ENCODE assay signal across 30 cellular contexts in the genomic region with DNA sequence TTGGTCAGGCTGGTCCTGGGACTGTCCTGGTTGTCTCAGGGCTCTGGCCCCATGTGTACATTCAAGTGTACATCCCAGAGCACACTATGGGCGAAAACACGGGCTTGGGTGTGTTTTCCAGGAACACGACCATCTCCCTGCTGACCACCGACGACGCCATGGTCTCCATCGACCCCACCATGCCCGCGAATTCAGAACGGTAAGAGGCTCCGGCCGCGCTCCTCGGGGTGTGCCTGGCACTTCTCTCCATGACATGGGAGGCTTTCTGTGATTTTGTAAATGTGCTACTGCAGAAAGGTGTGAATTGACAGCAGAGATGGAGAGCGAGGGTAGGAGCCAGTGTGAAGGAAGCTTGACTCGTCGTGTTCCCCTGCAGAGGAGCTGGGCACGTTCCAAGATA. TPM values are rescaled to one million over a fixed set of nuclear protein-coding genes. Genes with fewer than 3 reads are reported as not detected.
"Had no signal": no experiment of that assay in that cellular context is flagged by ENCODE, and none has a peak within 500 bp of the region (broad histone marks: within the 10 kb centered on the region; RNA-seq: fewer than 3 reads in every experiment).

No MANE protein-coding gene starts in this region.

- H3K27ac Mint-ChIP-seq: activated CD4-positive, alpha-beta T cell treated with anti-CD3 and anti-CD28 coated beads for 36 hours; activated CD8-positive, alpha-beta memory T cell treated with anti-CD3 and anti-CD28 coated beads, Interleukin-2, amount 10 ng/mL, durations not matched to agents 7 days and 5 days; activated naive CD8-positive, alpha-beta T cell treated with anti-CD3 and anti-CD28 coated beads, Interleukin-2, amount 10 ng/mL, durations not matched to agents 7 days and 5 days; activated T-cell treated with anti-CD3 and anti-CD28 coated beads, Interleukin-2, amount 50 U/mL, for 24 hours; activated T-helper 1 cell treated with anti-CD3 and anti-CD28 coated beads, Interleukin-12 subunit alpha, Interleukin-12 subunit beta, Interleukin-2, Interleukin-4 antibody, amounts not matched to agents 30 ng/mL and 10 ng/mL and 1 ng/mL, durations not matched to agents 14 hours and 24 hours and 36 hours; T-helper 17 cell had no signal

- H3K27me3 ChIP-seq: ascending aorta, body of pancreas, SJCRH30 had no signal

- DNase-seq: activated CD4-positive, alpha-beta T cell treated with anti-CD3 and anti-CD28 coated beads for 36 hours; activated CD8-positive, alpha-beta memory T cell treated with anti-CD3 and anti-CD28 coated beads, Interleukin-2, amount 10 ng/mL, durations not matched to agents 7 days and 5 days; activated effector memory CD4-positive, alpha-beta T cell treated with anti-CD3 and anti-CD28 coated beads, Interleukin-2, amount 50 U/mL, for 16 hours; activated naive CD4-positive, alpha-beta T cell treated with Interleukin-2 at 50 U/mL for 16 hours; activated naive CD8-positive, alpha-beta T cell treated with anti-CD3 and anti-CD28 coated beads, Interleukin-2, amount 10 ng/mL, durations not matched to agents 7 days and 5 days; activated T-cell treated with anti-CD3 and anti-CD28 coated beads, Interleukin-2, amount 50 U/mL, for 24 hours; body of pancreas; NCI-H1092 treated with DMSO at 0.1 percent for 48 hours; NCI-H1417 treated with DMSO at 0.1 percent for 48 hours; NCI-H1694; NCI-H2029; NCI-H2107; NCI-H2171 treated with DMSO at 0.1 percent for 48 hours; NCI-H226; NCI-H510A treated with DMSO at 0.1 percent for 48 hours; NCI-H69; NK-92 treated with Interleukin-12 subunit alpha and Interleukin-12 subunit beta, amount 100 ng/mL, for 24 hours; OCI-M1; RPMI8226; SJCRH30; SK-N-SH; T-helper 17 cell; WERI-Rb-1 had no signal

- H3K9ac ChIP-seq: KMS-11, SK-N-SH had no signal

- H3K9me3 Mint-ChIP-seq: activated naive CD8-positive, alpha-beta T cell treated with anti-CD3 and anti-CD28 coated beads, Interleukin-2, amount 10 ng/mL, durations not matched to agents 7 days and 5 days; activated T-cell treated with anti-CD3 and anti-CD28 coated beads, Interleukin-2, amount 50 U/mL, for 24 hours; activated T-helper 1 cell treated with anti-CD3 and anti-CD28 coated beads, Interleukin-12 subunit alpha, Interleukin-12 subunit beta, Interleukin-2, Interleukin-4 antibody, amounts not matched to agents 30 ng/mL and 10 ng/mL and 1 ng/mL, durations not matched to agents 14 hours and 24 hours and 36 hours; central memory CD8-positive, alpha-beta T cell had no signal

- H3K36me3 ChIP-seq: ascending aorta, SJCRH30 had no signal

- H3K36me3 Mint-ChIP-seq: activated CD8-positive, alpha-beta memory T cell treated with anti-CD3 and anti-CD28 coated beads, Interleukin-2, amount 10 ng/mL, durations not matched to agents 7 days and 5 days; activated naive CD8-positive, alpha-beta T cell treated with anti-CD3 and anti-CD28 coated beads, Interleukin-2, amount 10 ng/mL, durations not matched to agents 7 days and 5 days had no signal

- H3K9me3 ChIP-seq: ascending aorta, body of pancreas, SJCRH30, SK-N-SH had no signal

- H3K4me3 ChIP-seq: ascending aorta, body of pancreas, SJCRH30 had no signal

- ATAC-seq: activated CD4-positive, alpha-beta T cell treated with anti-CD3 and anti-CD28 coated beads for 36 hours; activated CD8-positive, alpha-beta memory T cell treated with anti-CD3 and anti-CD28 coated beads, Interleukin-2, amount 10 ng/mL, durations not matched to agents 7 days and 5 days; body of pancreas; Panc1; Right ventricle myocardium inferior; T-helper 17 cell had no signal

- H3K27ac ChIP-seq: ascending aorta, body of pancreas, KMS-11, SJCRH30, WERI-Rb-1 had no signal

- H3K4me3 Mint-ChIP-seq: activated CD4-positive, alpha-beta T cell treated with anti-CD3 and anti-CD28 coated beads for 36 hours; activated CD8-positive, alpha-beta memory T cell treated with anti-CD3 and anti-CD28 coated beads, Interleukin-2, amount 10 ng/mL, durations not matched to agents 7 days and 5 days; activated naive CD8-positive, alpha-beta T cell treated with anti-CD3 and anti-CD28 coated beads, Interleukin-2, amount 10 ng/mL, durations not matched to agents 7 days and 5 days; activated T-cell treated with anti-CD3 and anti-CD28 coated beads, Interleukin-2, amount 50 U/mL, for 24 hours; activated T-helper 1 cell treated with anti-CD3 and anti-CD28 coated beads, Interleukin-12 subunit alpha, Interleukin-12 subunit beta, Interleukin-2, Interleukin-4 antibody, amounts not matched to agents 30 ng/mL and 10 ng/mL and 1 ng/mL, durations not matched to agents 14 hours and 24 hours and 36 hours; central memory CD8-positive, alpha-beta T cell; T-helper 17 cell had no signal

- H3K4me2 ChIP-seq: KMS-11, SK-N-SH had no signal

- H3K4me1 ChIP-seq: ascending aorta, body of pancreas, SJCRH30 had no signal

- H3K27me3 Mint-ChIP-seq: activated CD4-positive, alpha-beta T cell treated with anti-CD3 and anti-CD28 coated beads for 36 hours; activated CD8-positive, alpha-beta memory T cell treated with anti-CD3 and anti-CD28 coated beads, Interleukin-2, amount 10 ng/mL, durations not matched to agents 7 days and 5 days; activated naive CD8-positive, alpha-beta T cell treated with anti-CD3 and anti-CD28 coated beads, Interleukin-2, amount 10 ng/mL, durations not matched to agents 7 days and 5 days; activated T-cell treated with anti-CD3 and anti-CD28 coated beads, Interleukin-2, amount 50 U/mL, for 24 hours; central memory CD8-positive, alpha-beta T cell; T-helper 17 cell had no signal

RNA-seq across cellular contexts. Expression of gene PDE9A, which starts 34.4 kb away (rescaled TPM):
- total RNA-seq: MCF 10A had no signal
